Comparison of ENCODE assay signal across 25 cellular contexts in genomic region chr3:128270559-128271492, GRCh38.
A peak's percentile ranks its signal among the peaks of the same experiment; 100 is the strongest.
DNase-seq lines count a peak whose midpoint lies in the region; ATAC-seq and TF ChIP-seq lines count a peak whose summit lies in the region.
"Had no signal": no experiment of that assay in that cellular context is flagged by ENCODE, and none has a peak within 500 bp of the region (broad histone marks: within the 10 kb centered on the region; RNA-seq: fewer than 3 reads in every experiment).

No MANE protein-coding gene starts in this region.

- TF ChIP-seq POLR2A in heart left ventricle (IDR thresholded peaks at IDR 0.05): no peak

- no peak for DNase-seq in CD4-positive, CD25-positive, alpha-beta regulatory T cell
- DNase-seq in H7: peak; percentile 84
- no peak for DNase-seq in heart left ventricle
- no peak for DNase-seq in NCI-H748 (lab: John Stamatoyannopoulos, UW; ENCODE audit: unreplicated experiment)
- DNase-seq in activated T-cell treated with anti-CD3 and anti-CD28 coated beads, Interleukin-2, amount 50 U/mL, for 24 hours: no peak
- DNase-seq in posterior vena cava (ENCODE audit: low spot score): no peak
- DNase-seq: activated CD4-positive, alpha-beta T cell treated with anti-CD3 and anti-CD28 coated beads for 48 hours; activated gamma-delta T cell; dorsolateral prefrontal cortex; foreskin melanocyte; KG1; naive B cell; NCI-H1930; NCI-H446; PC-9; spleen; stimulated activated CD4-positive, alpha-beta T cell treated with anti-CD3 and anti-CD28 coated beads, Interleukin-4, amount 100 ng/mL, for 1 hour; stimulated activated naive CD4-positive, alpha-beta T cell; T-helper 2 cell had no signal

- intact Hi-C loops in heart left ventricle (cut with DNase I) (no loop called here), posterior vena cava (cut with DNase I) (no loop called here)

- ATAC-seq in CD4-positive, CD25-positive, alpha-beta regulatory T cell (ENCODE audit: low read depth in 2 of 2): no peak
- ATAC-seq in activated T-helper 17 cell treated with anti-CD3 and anti-CD28 coated beads, Interleukin-2, amount 50 U/mL, for 72 hours (replicated peaks): no peak
- ATAC-seq in heart left ventricle: no peak

- H3K36me3 Mint-ChIP-seq in CD4-positive, CD25-positive, alpha-beta regulatory T cell: peaks cover 40% of the 10 kb centered on the region
- H3K36me3 Mint-ChIP-seq in activated T-helper 17 cell treated with anti-CD3 and anti-CD28 coated beads, Interleukin-2, amount 50 U/mL, for 72 hours (ENCODE audit: low read depth): peaks cover 14% of the 10 kb centered on the region
- peaks cover 53% of the 10 kb centered on the region for H3K36me3 Mint-ChIP-seq in activated T-cell treated with anti-CD3 and anti-CD28 coated beads, Interleukin-2, amount 50 U/mL, for 24 hours (ENCODE audit: low read depth)

- H3K27me3 Mint-ChIP-seq in CD4-positive, CD25-positive, alpha-beta regulatory T cell: no peaks in the 10 kb centered on the region
- H3K27me3 Mint-ChIP-seq in activated T-helper 17 cell treated with anti-CD3 and anti-CD28 coated beads, Interleukin-2, amount 50 U/mL, for 72 hours: no peaks in the 10 kb centered on the region
- H3K27me3 Mint-ChIP-seq in activated T-cell treated with anti-CD3 and anti-CD28 coated beads, Interleukin-2, amount 50 U/mL, for 24 hours: no peaks in the 10 kb centered on the region
- H3K27me3 Mint-ChIP-seq: memory B cell, naive B cell had no signal

- 86 to 90% (median 88%) methylated on average over 7 of the region's 7 CpGs for WGBS in heart left ventricle, 4 donors

- no peak overlapping the region for H3K4me3 Mint-ChIP-seq in CD4-positive, CD25-positive, alpha-beta regulatory T cell
- no peak overlapping the region for H3K4me3 Mint-ChIP-seq in activated T-helper 17 cell treated with anti-CD3 and anti-CD28 coated beads, Interleukin-2, amount 50 U/mL, for 72 hours
- no peak overlapping the region for H3K4me3 Mint-ChIP-seq in activated T-cell treated with anti-CD3 and anti-CD28 coated beads, Interleukin-2, amount 50 U/mL, for 24 hours
- H3K4me3 Mint-ChIP-seq: CD14-positive monocyte, memory B cell, naive B cell had no signal

- H3K9me3 Mint-ChIP-seq in CD4-positive, CD25-positive, alpha-beta regulatory T cell: no peaks in the 10 kb centered on the region
- no peaks in the 10 kb centered on the region for H3K9me3 Mint-ChIP-seq in activated T-helper 17 cell treated with anti-CD3 and anti-CD28 coated beads, Interleukin-2, amount 50 U/mL, for 72 hours
- H3K9me3 Mint-ChIP-seq in activated T-cell treated with anti-CD3 and anti-CD28 coated beads, Interleukin-2, amount 50 U/mL, for 24 hours: no peaks in the 10 kb centered on the region
- H3K9me3 Mint-ChIP-seq: CD14-positive monocyte, memory B cell, naive B cell had no signal

- H3K4me3 ChIP-seq in CD4-positive, CD25-positive, alpha-beta regulatory T cell (ENCODE audit: low read depth, low read length): no peak overlapping the region
- H3K4me3 ChIP-seq in H7 (ENCODE audit: insufficient read depth, low read depth, low read length) (no peak overlapping the region), iPS-20b (ENCODE audit: low read length) (no peak overlapping the region), heart left ventricle (no peak overlapping the region)
- H3K4me3 ChIP-seq: cardiac muscle cell, dorsolateral prefrontal cortex, PC-9, right atrium auricular region, spleen had no signal

- peak overlapping the region in 2 of 3 donors; percentile 51 to 65 for H3K27ac Mint-ChIP-seq in CD4-positive, CD25-positive, alpha-beta regulatory T cell
- peak overlapping the region; percentile 50 for H3K27ac Mint-ChIP-seq in activated T-helper 17 cell treated with anti-CD3 and anti-CD28 coated beads, Interleukin-2, amount 50 U/mL, for 72 hours
- no peak overlapping the region for H3K27ac Mint-ChIP-seq in activated T-cell treated with anti-CD3 and anti-CD28 coated beads, Interleukin-2, amount 50 U/mL, for 24 hours
- H3K27ac Mint-ChIP-seq: CD14-positive monocyte, memory B cell had no signal

- TF ChIP-seq CTCF in heart left ventricle (IDR thresholded peaks at IDR 0.05): no peak

- peaks cover 0 to 8% (median under 1%) of the 10 kb centered on the region in 4 donors for H3K4me1 Mint-ChIP-seq in CD4-positive, CD25-positive, alpha-beta regulatory T cell
- no peaks in the 10 kb centered on the region for H3K4me1 Mint-ChIP-seq in activated T-helper 17 cell treated with anti-CD3 and anti-CD28 coated beads, Interleukin-2, amount 50 U/mL, for 72 hours
- H3K4me1 Mint-ChIP-seq in activated T-cell treated with anti-CD3 and anti-CD28 coated beads, Interleukin-2, amount 50 U/mL, for 24 hours (ENCODE audit: low read depth): no peaks in the 10 kb centered on the region
- H3K4me1 Mint-ChIP-seq: CD14-positive monocyte, memory B cell had no signal

- H3K9me3 ChIP-seq in CD4-positive, CD25-positive, alpha-beta regulatory T cell (ENCODE audit: control insufficient read depth in 2 of 2, low read length in 2 of 2): no peaks in the 10 kb centered on the region
- H3K9me3 ChIP-seq in iPS-20b (ENCODE audit: insufficient read depth, low read depth, low read length): no peaks in the 10 kb centered on the region
- H3K9me3 ChIP-seq in heart left ventricle: no peaks in the 10 kb centered on the region
- H3K9me3 ChIP-seq: right atrium auricular region, spleen had no signal

- H3K27me3 ChIP-seq in CD4-positive, CD25-positive, alpha-beta regulatory T cell (ENCODE audit: control insufficient read depth, insufficient read depth, low read length): no peaks in the 10 kb centered on the region
- H3K27me3 ChIP-seq in H7 (ENCODE audit: control insufficient read depth, insufficient read depth, low read length): no peaks in the 10 kb centered on the region
- H3K27me3 ChIP-seq in iPS-20b (ENCODE audit: insufficient read depth, low read length): no peaks in the 10 kb centered on the region
- no peaks in the 10 kb centered on the region for H3K27me3 ChIP-seq in heart left ventricle
- H3K27me3 ChIP-seq: cardiac muscle cell, dorsolateral prefrontal cortex, right atrium auricular region, spleen had no signal

- no peak overlapping the region for H3K27ac ChIP-seq in CD4-positive, CD25-positive, alpha-beta regulatory T cell (ENCODE audit: insufficient read depth, low read length, poor library complexity, severe bottlenecking)
- no peak overlapping the region for H3K27ac ChIP-seq in iPS-20b (ENCODE audit: low read length)
- H3K27ac ChIP-seq in heart left ventricle: no peak overlapping the region
- H3K27ac ChIP-seq: cardiac muscle cell, dorsolateral prefrontal cortex, PC-9, right atrium auricular region, spleen had no signal

- H3K9ac ChIP-seq in iPS-20b (ENCODE audit: low read depth, low read length): peak overlapping the region; percentile 34; the same call in 1 of the 2 replicates

- H3K4me1 ChIP-seq in CD4-positive, CD25-positive, alpha-beta regulatory T cell (ENCODE audit: control insufficient read depth, insufficient read depth, low read length, poor library complexity, severe bottlenecking): no peaks in the 10 kb centered on the region
- H3K4me1 ChIP-seq in iPS-20b (ENCODE audit: insufficient read depth, low read length) (peaks cover 16% of the 10 kb centered on the region), heart left ventricle (peaks cover 0 to 34% (median 5%) of the 10 kb centered on the region in 12 donors)
- H3K4me1 ChIP-seq: spleen had no signal

- H3K36me3 ChIP-seq in CD4-positive, CD25-positive, alpha-beta regulatory T cell (ENCODE audit: control insufficient read depth, insufficient read depth, low read length): peaks cover 6% of the 10 kb centered on the region
- no peaks in the 10 kb centered on the region for H3K36me3 ChIP-seq in H7 (replicated peaks; ENCODE audit: control insufficient read depth, insufficient read depth, low read length)
- no peaks in the 10 kb centered on the region for H3K36me3 ChIP-seq in iPS-20b (ENCODE audit: insufficient read depth, low read depth, low read length)
- H3K36me3 ChIP-seq in heart left ventricle: peaks cover 0 to 19% (median 9%) of the 10 kb centered on the region in 9 donors
- H3K36me3 ChIP-seq: cardiac muscle cell had no signal
